In the genomic region with DNA sequence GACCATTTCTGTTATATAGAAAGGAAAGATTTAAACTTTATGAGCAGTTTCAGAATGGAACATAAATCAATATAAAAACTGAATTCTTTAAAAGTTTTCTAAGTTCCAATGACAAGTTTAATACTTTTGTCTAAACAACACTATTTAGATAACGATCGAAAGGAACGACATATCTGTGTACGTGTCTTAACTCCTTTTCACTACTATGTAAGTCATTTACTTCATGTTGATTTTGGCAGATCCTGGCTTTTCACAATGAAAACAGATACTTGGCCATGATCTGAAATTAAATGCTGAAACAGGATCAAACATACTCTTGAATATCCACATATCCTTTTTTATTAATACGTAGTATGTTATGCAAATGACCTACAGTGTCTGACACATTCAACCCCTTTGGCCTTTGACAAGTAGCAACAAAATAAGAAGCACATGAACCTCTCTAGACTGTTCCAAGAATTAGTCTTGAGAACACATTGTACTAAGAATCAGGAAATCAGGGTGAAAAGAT, we compare ENCODE assay signal across 20 cellular contexts. TPM values are rescaled to one million over a fixed set of nuclear protein-coding genes. Genes with fewer than 3 reads are reported as not detected.
DNase-seq lines count a peak whose midpoint lies in the region; ATAC-seq, FAIRE-seq and TF ChIP-seq lines count a peak whose summit lies in the region.
"Had no signal": no experiment of that assay in that cellular context is flagged by ENCODE, and none has a peak within 500 bp of the region (broad histone marks: within the 10 kb centered on the region; RNA-seq: fewer than 3 reads in every experiment).

No MANE protein-coding gene starts in this region.

- TF ChIP-seq CTCF in astrocyte (IDR thresholded peaks at IDR 0.05; ENCODE audit: insufficient read depth, low read depth, low read length) (no peak), fibroblast of mammary gland (conservative IDR thresholded peaks at IDR 0.05; ENCODE audit: control insufficient read depth, insufficient read depth, low read depth, low read length) (no peak), lower lobe of right lung (IDR thresholded peaks at IDR 0.05) (no peak), testis (IDR thresholded peaks at IDR 0.05) (no peak)

- no peak overlapping the region for H2AFZ ChIP-seq in astrocyte (ENCODE audit: low read depth, low read length)

- no peak for DNase-seq in astrocyte (ENCODE audit: low read depth)
- peak; percentile 84 for DNase-seq in fibroblast of mammary gland (ENCODE audit: low read depth)
- DNase-seq in lower lobe of right lung = no peak
- DNase-seq in testis = no peak
- DNase-seq in NCI-H2107 treated with DMSO at 0.1 percent for 48 hours (lab: John Stamatoyannopoulos, UW; ENCODE audit: unreplicated experiment) = no peak
- no peak for DNase-seq in activated naive CD4-positive, alpha-beta T cell treated with anti-CD3 and anti-CD28 coated beads, Interleukin-2, amount 50 U/mL, for 16 hours
- DNase-seq in activated T-cell treated with anti-CD3 and anti-CD28 coated beads, Interleukin-2, amount 50 U/mL, for 24 hours = no peak
- DNase-seq: activated naive CD8-positive, alpha-beta T cell treated with anti-CD3 and anti-CD28 coated beads, Interleukin-2, amount 50 U/mL, for 24 hours; activated T-cell treated with anti-CD3 and anti-CD28 coated beads for 4 hours; AML-193; DMS 273 treated with DMSO at 0.1 percent for 48 hours; glutamatergic neuron; NCI-H1436 treated with DMSO at 0.1 percent for 48 hours; NCI-H524; T-cell had no signal

- H3K4me1 Mint-ChIP-seq in astrocyte (ENCODE audit: low read depth, unreplicated experiment) = peaks cover 59% of the 10 kb centered on the region
- peaks cover 1% of the 10 kb centered on the region for H3K4me1 Mint-ChIP-seq in activated T-cell treated with anti-CD3 and anti-CD28 coated beads, Interleukin-2, amount 50 U/mL, for 24 hours (ENCODE audit: low read depth)
- H3K4me1 Mint-ChIP-seq: activated naive CD8-positive, alpha-beta T cell treated with anti-CD3 and anti-CD28 coated beads, Interleukin-2, amount 50 U/mL, for 24 hours; T-cell had no signal

- TF ChIP-seq POLR2A in testis (IDR thresholded peaks at IDR 0.05) = no peak

- H3K27ac Mint-ChIP-seq in astrocyte (ENCODE audit: unreplicated experiment) = peak overlapping the region; percentile 82
- no peak overlapping the region for H3K27ac Mint-ChIP-seq in activated T-cell treated with anti-CD3 and anti-CD28 coated beads, Interleukin-2, amount 50 U/mL, for 24 hours
- H3K27ac Mint-ChIP-seq: activated naive CD8-positive, alpha-beta T cell treated with anti-CD3 and anti-CD28 coated beads, Interleukin-2, amount 50 U/mL, for 24 hours; T-cell had no signal

- H4K20me1 ChIP-seq in astrocyte (ENCODE audit: insufficient read depth, low read length) = no peaks in the 10 kb centered on the region

- H3K4me3 ChIP-seq in astrocyte (ENCODE audit: insufficient read depth, low read depth, low read length) = no peak overlapping the region
- H3K4me3 ChIP-seq in fibroblast of mammary gland (ENCODE audit: control insufficient read depth, low read depth, low read length) = no peak overlapping the region
- no peak overlapping the region for H3K4me3 ChIP-seq in lower lobe of right lung
- no peak overlapping the region for H3K4me3 ChIP-seq in testis
- H3K4me3 ChIP-seq: HAP-1 had no signal

- H3K4me1 ChIP-seq in astrocyte (ENCODE audit: insufficient read depth, low read length) (no peaks in the 10 kb centered on the region), lower lobe of right lung (peaks cover 12% of the 10 kb centered on the region), testis (peaks cover 11% of the 10 kb centered on the region)

- no peak overlapping the region for H3K9ac ChIP-seq in astrocyte (ENCODE audit: low read length)
- H3K9ac ChIP-seq: KMS-11 had no signal

- FAIRE-seq in astrocyte (lab: Jason Lieb, UNC) = no peak

- intact Hi-C loops in lower lobe of right lung (cut with DNase I) = no loop called here
- intact Hi-C loops in testis (cut with DNase I; ENCODE audit: low total_unique reads) = no loop called here

- no peaks in the 10 kb centered on the region for H3K9me3 ChIP-seq in astrocyte (ENCODE audit: insufficient read depth, low read depth, low read length)
- no peaks in the 10 kb centered on the region for H3K9me3 ChIP-seq in lower lobe of right lung
- no peaks in the 10 kb centered on the region for H3K9me3 ChIP-seq in testis
- H3K9me3 ChIP-seq: HAP-1 had no signal

- ATAC-seq in lower lobe of right lung = peak; percentile 76 to 85
- no peak for ATAC-seq in HG02885 (IDR thresholded peaks at IDR 0.05; ENCODE audit: poor library complexity, unreplicated experiment)
- ATAC-seq: activated CD4-positive, CD25-positive, alpha-beta regulatory T cell treated with anti-CD3 and anti-CD28 coated beads, Interleukin-2, amount 50 U/mL, for 24 hours; activated naive CD8-positive, alpha-beta T cell treated with anti-CD3 and anti-CD28 coated beads, Interleukin-2, amount 50 U/mL, for 24 hours; Panc1; T-cell had no signal

- WGBS in testis, 2 donors = 43 to 48% methylated on average over 5 of the region's 5 CpGs

- H3K9me3 Mint-ChIP-seq in astrocyte (ENCODE audit: unreplicated experiment) = no peaks in the 10 kb centered on the region
- H3K9me3 Mint-ChIP-seq in activated T-cell treated with anti-CD3 and anti-CD28 coated beads, Interleukin-2, amount 50 U/mL, for 24 hours = no peaks in the 10 kb centered on the region
- H3K9me3 Mint-ChIP-seq: activated naive CD8-positive, alpha-beta T cell treated with anti-CD3 and anti-CD28 coated beads, Interleukin-2, amount 50 U/mL, for 24 hours; T-cell had no signal

- no peaks in the 10 kb centered on the region for H3K27me3 ChIP-seq in astrocyte (ENCODE audit: insufficient read depth, low read length)
- H3K27me3 ChIP-seq in lower lobe of right lung (ENCODE audit: low read depth) = no peaks in the 10 kb centered on the region
- H3K27me3 ChIP-seq in testis = no peaks in the 10 kb centered on the region

- H3K4me2 ChIP-seq in astrocyte (ENCODE audit: low read length) = no peak overlapping the region
- H3K4me2 ChIP-seq: KMS-11 had no signal

- H3K79me2 ChIP-seq in astrocyte (ENCODE audit: insufficient read depth, low read length) = no peaks in the 10 kb centered on the region

- H3K4me3 Mint-ChIP-seq in astrocyte (ENCODE audit: unreplicated experiment) = no peak overlapping the region
- no peak overlapping the region for H3K4me3 Mint-ChIP-seq in activated T-cell treated with anti-CD3 and anti-CD28 coated beads, Interleukin-2, amount 50 U/mL, for 24 hours
- H3K4me3 Mint-ChIP-seq: activated naive CD8-positive, alpha-beta T cell treated with anti-CD3 and anti-CD28 coated beads, Interleukin-2, amount 50 U/mL, for 24 hours; T-cell had no signal

- H3K27ac ChIP-seq in astrocyte (ENCODE audit: low read depth, low read length) = no peak overlapping the region
- peak overlapping the region; percentile 42 for H3K27ac ChIP-seq in lower lobe of right lung
- H3K27ac ChIP-seq in testis = peak overlapping the region; percentile 68 to 88
- H3K27ac ChIP-seq: KMS-11 had no signal

- no peaks in the 10 kb centered on the region for H3K27me3 Mint-ChIP-seq in astrocyte (ENCODE audit: low read depth, unreplicated experiment)
- no peaks in the 10 kb centered on the region for H3K27me3 Mint-ChIP-seq in activated T-cell treated with anti-CD3 and anti-CD28 coated beads, Interleukin-2, amount 50 U/mL, for 24 hours
- H3K27me3 Mint-ChIP-seq: activated naive CD8-positive, alpha-beta T cell treated with anti-CD3 and anti-CD28 coated beads, Interleukin-2, amount 50 U/mL, for 24 hours; T-cell had no signal

- no peaks in the 10 kb centered on the region for H3K36me3 ChIP-seq in astrocyte (ENCODE audit: insufficient read depth, low read length)
- H3K36me3 ChIP-seq in lower lobe of right lung = no peaks in the 10 kb centered on the region
- H3K36me3 ChIP-seq in testis (ENCODE audit: low read depth, missing control alignments) = no peaks in the 10 kb centered on the region
- H3K36me3 ChIP-seq: HAP-1 had no signal

- H3K36me3 Mint-ChIP-seq in astrocyte (ENCODE audit: low read depth, unreplicated experiment) = no peaks in the 10 kb centered on the region
- no peaks in the 10 kb centered on the region for H3K36me3 Mint-ChIP-seq in activated T-cell treated with anti-CD3 and anti-CD28 coated beads, Interleukin-2, amount 50 U/mL, for 24 hours (ENCODE audit: low read depth)
- H3K36me3 Mint-ChIP-seq: T-cell had no signal

RNA-seq across cellular contexts. Expression of a gene that starts 41.9 kb away (rescaled TPM):
- total RNA-seq in astrocyte (6.9 and 9.2 TPM in 2 replicates), lower lobe of right lung (9.6 TPM), testis (10 to 100 TPM; 27.1 to 27.4 TPM)
- polyA plus RNA-seq in testis (ENCODE audit: insufficient read depth, low read depth, low replicate concordance) = 13.0 TPM

RNA-seq across cellular contexts. Expression of a gene that starts 45.4 kb away (rescaled TPM):
- total RNA-seq in astrocyte (not detected in 2 replicates), lower lobe of right lung (0.09 TPM), testis (1 to 10 TPM; 3.5 to 4.2 TPM)
- 10.4 TPM for polyA plus RNA-seq in testis (ENCODE audit: insufficient read depth, low read depth, low replicate concordance)
